8 cellular contexts compared by ENCODE assay signal in genomic region chr6:82247634-82248232, GRCh38. TPM values are rescaled to one million over a fixed set of nuclear protein-coding genes. Genes with fewer than 3 reads are reported as not detected.
DNase-seq lines count a peak whose midpoint lies in the region; TF ChIP-seq lines count a peak whose summit lies in the region.

IBTK (minus strand) TSS chr6:82247744; CDS start chr6:82240486, 7,258 bp downstream.

- peak within 1 kb of the TSS; percentile 4 for H2BK12ac ChIP-seq in H9 (ENCODE audit: insufficient read length, low read depth, low read length)

- peaks cover 10% of the 10 kb centered on the region; the same call in 1 of the 2 replicates for H3K79me2 ChIP-seq in H9 (ENCODE audit: insufficient read depth, low read length)

- H3K18ac ChIP-seq in H9 (ENCODE audit: insufficient read length, low read depth, low read length), result peak within 1 kb of the TSS; percentile 77

- H3K23ac ChIP-seq in H9 (ENCODE audit: insufficient read length, low read depth, low read length), result no peak within 1 kb of the TSS

- H3K36me3 Mint-ChIP-seq in H9 (ENCODE audit: insufficient read depth in 1 of 3, low read depth in 3 of 3) (peaks cover 2 to 23% (median 5%) of the 10 kb centered on the region in 3 experiments; a peak in 4 of 7 replicates), neural crest cell (ENCODE audit: low read depth) (peaks cover 7% of the 10 kb centered on the region)

- H2AFZ ChIP-seq in H9 (ENCODE audit: low read length), result peak within 1 kb of the TSS; percentile 89

- H3K27ac ChIP-seq in H9 (ENCODE audit: insufficient read length, low read depth, low read length), result peak within 1 kb of the TSS; percentile 28

- H3K36me3 ChIP-seq in MG63, result peaks cover 24% of the 10 kb centered on the region

- H4K5ac ChIP-seq in H9 (ENCODE audit: insufficient read length, low read depth, low read length), result no peak within 1 kb of the TSS

- H2BK15ac ChIP-seq in H9 (ENCODE audit: low read depth, low read length), result no peak within 1 kb of the TSS

- H4K8ac ChIP-seq in H9 (replicated peaks; ENCODE audit: insufficient read length, low read depth, low read length), result no peak within 1 kb of the TSS

- H3K4me2 ChIP-seq in H9 (ENCODE audit: insufficient read depth, insufficient read length, low read length), result peak within 1 kb of the TSS; percentile 91

- H3K9me3 ChIP-seq in H9 (ENCODE audit: control insufficient read depth, low read depth, low read length) (no peaks in the 10 kb centered on the region), MG63 (no peaks in the 10 kb centered on the region)

- no peak for TF ChIP-seq CTCF in H9 (conservative IDR thresholded peaks at IDR 0.05)
- no peak for TF ChIP-seq CTCF in fibroblast of villous mesenchyme (IDR thresholded peaks at IDR 0.05; ENCODE audit: insufficient read depth, low read depth, low read length)
- no peak for TF ChIP-seq CTCF in neural crest cell (conservative IDR thresholded peaks at IDR 0.05)

- no peak within 1 kb of the TSS for H3K56ac ChIP-seq in H9 (ENCODE audit: insufficient read length, low read depth, low read length)

- no peak within 1 kb of the TSS for H2BK5ac ChIP-seq in H9 (ENCODE audit: insufficient read length, low read length)

- H3K4me1 Mint-ChIP-seq in H9, result peaks cover 26 to 27% of the 10 kb centered on the region in 2 experiments
- H3K4me1 Mint-ChIP-seq in neural crest cell, result peaks cover 39% of the 10 kb centered on the region

- H3K4me3 ChIP-seq in MG63, result peak within 1 kb of the TSS; percentile 75
- H3K4me3 ChIP-seq in fibroblast of villous mesenchyme (ENCODE audit: low read depth, low read length), result peak within 1 kb of the TSS; percentile 79

- H3K4me1 ChIP-seq in H9 (ENCODE audit: insufficient read depth, low read length), result peaks cover 4% of the 10 kb centered on the region; the same call in 1 of the 2 replicates

- H3K9me3 Mint-ChIP-seq in H9, result no peaks in the 10 kb centered on the region
- H3K9me3 Mint-ChIP-seq in neural crest cell, result no peaks in the 10 kb centered on the region

- H3K9ac ChIP-seq in H9 (ENCODE audit: extremely low read depth, insufficient read length, low read length), result peak within 1 kb of the TSS; percentile 78

- H3K27me3 ChIP-seq in H9 (ENCODE audit: insufficient read depth, low read length) (no peaks in the 10 kb centered on the region), MG63 (no peaks in the 10 kb centered on the region)

- H2BK20ac ChIP-seq in H9 (ENCODE audit: low read depth, low read length, poor library complexity, severe bottlenecking), result no peak within 1 kb of the TSS

- peak within 1 kb of the TSS; percentile 75 for H2BK120ac ChIP-seq in H9 (ENCODE audit: low read depth, low read length, poor library complexity, severe bottlenecking)

- H4K20me1 ChIP-seq in H9 (ENCODE audit: control insufficient read depth, insufficient read depth, insufficient read length), result no peaks in the 10 kb centered on the region

- peaks cover 10% of the 10 kb centered on the region for H3K23me2 ChIP-seq in H9 (ENCODE audit: insufficient read length, low read depth, low read length, poor library complexity, severe bottlenecking)

- H3K4me3 Mint-ChIP-seq in H9 (peak within 1 kb of the TSS; percentile 93 to 97), neural crest cell (peak within 1 kb of the TSS; percentile 97)

- H3K4ac ChIP-seq in H9 (ENCODE audit: low read depth, low read length), result no peak within 1 kb of the TSS; the same call in 1 of the 2 replicates

- H3K27ac Mint-ChIP-seq in H9 (peak within 1 kb of the TSS; percentile 93 to 97 (median 96)), neural crest cell (ENCODE audit: unreplicated experiment) (peak within 1 kb of the TSS; percentile 99)

- DNase-seq in ELR (ENCODE audit: low read depth) (peak; percentile 97), H9 (peak; percentile 97), MG63 (peak; percentile 97), SHP77 treated with DMSO at 0.1 percent for 48 hours (lab: John Stamatoyannopoulos, UW) (peak; percentile 92), fibroblast of villous mesenchyme (ENCODE audit: low read depth) (peak; percentile 96), neural crest cell (ENCODE audit: low read depth, low spot score) (peak; percentile 91), stromal cell of bone marrow (ENCODE audit: low read depth) (peak; percentile 91)
- DNase-seq in activated effector memory CD4-positive, alpha-beta T cell treated with anti-CD3 and anti-CD28 coated beads, Interleukin-2, amount 50 U/mL, for 16 hours, result peak; percentile 97

- H2AK5ac ChIP-seq in H9 (ENCODE audit: insufficient read length, low read length), result no peak within 1 kb of the TSS

- peak within 1 kb of the TSS; percentile 86 for H3K14ac ChIP-seq in H9 (ENCODE audit: insufficient read depth, low read length)

- H3K27me3 Mint-ChIP-seq in H9 (ENCODE audit: low read depth), result no peaks in the 10 kb centered on the region
- H3K27me3 Mint-ChIP-seq in neural crest cell (ENCODE audit: low read depth), result no peaks in the 10 kb centered on the region

- no CpG with 5 or more reads among the region's 34 CpGs for WGBS in H9 (ENCODE audit: extremely low coverage, insufficient read length, low lambda C conversion rate)

- no peak within 1 kb of the TSS for H4K91ac ChIP-seq in H9 (ENCODE audit: insufficient read length, low read depth, low read length)

- no peak within 1 kb of the TSS for H3T11ph ChIP-seq in H9 (ENCODE audit: low read length)

- peaks cover 2% of the 10 kb centered on the region for H3K79me1 ChIP-seq in H9 (ENCODE audit: insufficient read depth, low read depth, low read length, poor library complexity, severe bottlenecking)

RNA-seq across cellular contexts. Expression of gene IBTK, which starts in this region (rescaled TPM):
- total RNA-seq in H9 (2021) (17.1 and 17.8 TPM in 2 replicates), fibroblast of villous mesenchyme (62.5 and 83.3 TPM in 2 replicates), neural crest cell (26.5 and 29.2 TPM in 2 replicates)
- 28.8 and 44.3 TPM in 2 replicates for total RNA-seq in MG63 (2014; rRNA removed; shearing (Covaris generic); ENCODE audit: low replicate concordance)

Comparison
In these comparisons a context has a peak if more than half of its experiments do, and no peak if none do; other contexts are left out.
1. Peak in every context shown above with its lines: DNase-seq, H3K4me3 ChIP-seq and H3K27ac ChIP-seq.